In the genomic region with DNA sequence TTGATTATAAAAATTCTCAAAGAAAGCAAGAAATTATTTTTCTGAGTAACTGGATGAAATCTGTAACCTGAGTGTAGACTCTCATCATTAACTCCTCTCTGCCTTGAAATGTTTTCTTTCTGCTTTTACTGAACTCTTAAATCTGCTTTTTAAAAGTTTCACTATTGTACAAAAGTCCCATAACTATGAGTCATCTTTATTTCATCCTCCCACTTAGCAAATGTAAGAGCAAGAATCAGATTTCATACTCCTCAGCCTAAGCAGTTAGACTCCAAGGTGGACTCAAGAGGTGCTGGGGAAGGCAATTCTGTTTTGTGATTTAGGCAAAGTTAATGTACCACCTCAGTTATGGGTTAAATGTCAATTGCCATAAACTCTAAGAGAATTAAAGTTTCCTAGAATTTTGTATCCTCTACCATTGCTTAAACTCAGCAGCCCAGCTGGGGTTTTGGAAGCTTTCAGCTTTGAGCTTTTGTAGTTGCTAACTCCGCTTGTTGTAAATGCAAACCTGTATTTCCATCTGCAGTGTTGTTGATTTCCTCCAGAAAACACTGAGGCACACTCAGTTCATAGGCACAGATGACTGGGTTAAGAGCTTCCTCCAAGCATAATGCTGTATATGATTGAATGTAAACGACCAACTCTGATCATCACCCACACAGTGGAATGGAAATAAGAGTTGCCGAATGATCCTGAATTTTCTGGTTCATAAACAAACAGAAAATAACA, we compare ENCODE assay signal across 1 cellular context.
TF ChIP-seq lines count a peak whose summit lies in the region.

No MANE protein-coding gene starts in this region.

TF ChIP-seq in GM23338, 12 proteins besides CTCF, POLR2A, EP300 and RAD21 (continued from another document):
- TF ChIP-seq, protein P1, sequence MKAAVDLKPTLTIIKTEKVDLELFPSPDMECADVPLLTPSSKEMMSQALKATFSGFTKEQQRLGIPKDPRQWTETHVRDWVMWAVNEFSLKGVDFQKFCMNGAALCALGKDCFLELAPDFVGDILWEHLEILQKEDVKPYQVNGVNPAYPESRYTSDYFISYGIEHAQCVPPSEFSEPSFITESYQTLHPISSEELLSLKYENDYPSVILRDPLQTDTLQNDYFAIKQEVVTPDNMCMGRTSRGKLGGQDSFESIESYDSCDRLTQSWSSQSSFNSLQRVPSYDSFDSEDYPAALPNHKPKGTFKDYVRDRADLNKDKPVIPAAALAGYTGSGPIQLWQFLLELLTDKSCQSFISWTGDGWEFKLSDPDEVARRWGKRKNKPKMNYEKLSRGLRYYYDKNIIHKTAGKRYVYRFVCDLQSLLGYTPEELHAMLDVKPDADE (IDR thresholded peaks at IDR 0.05) = no peak
- TF ChIP-seq, protein P2, sequence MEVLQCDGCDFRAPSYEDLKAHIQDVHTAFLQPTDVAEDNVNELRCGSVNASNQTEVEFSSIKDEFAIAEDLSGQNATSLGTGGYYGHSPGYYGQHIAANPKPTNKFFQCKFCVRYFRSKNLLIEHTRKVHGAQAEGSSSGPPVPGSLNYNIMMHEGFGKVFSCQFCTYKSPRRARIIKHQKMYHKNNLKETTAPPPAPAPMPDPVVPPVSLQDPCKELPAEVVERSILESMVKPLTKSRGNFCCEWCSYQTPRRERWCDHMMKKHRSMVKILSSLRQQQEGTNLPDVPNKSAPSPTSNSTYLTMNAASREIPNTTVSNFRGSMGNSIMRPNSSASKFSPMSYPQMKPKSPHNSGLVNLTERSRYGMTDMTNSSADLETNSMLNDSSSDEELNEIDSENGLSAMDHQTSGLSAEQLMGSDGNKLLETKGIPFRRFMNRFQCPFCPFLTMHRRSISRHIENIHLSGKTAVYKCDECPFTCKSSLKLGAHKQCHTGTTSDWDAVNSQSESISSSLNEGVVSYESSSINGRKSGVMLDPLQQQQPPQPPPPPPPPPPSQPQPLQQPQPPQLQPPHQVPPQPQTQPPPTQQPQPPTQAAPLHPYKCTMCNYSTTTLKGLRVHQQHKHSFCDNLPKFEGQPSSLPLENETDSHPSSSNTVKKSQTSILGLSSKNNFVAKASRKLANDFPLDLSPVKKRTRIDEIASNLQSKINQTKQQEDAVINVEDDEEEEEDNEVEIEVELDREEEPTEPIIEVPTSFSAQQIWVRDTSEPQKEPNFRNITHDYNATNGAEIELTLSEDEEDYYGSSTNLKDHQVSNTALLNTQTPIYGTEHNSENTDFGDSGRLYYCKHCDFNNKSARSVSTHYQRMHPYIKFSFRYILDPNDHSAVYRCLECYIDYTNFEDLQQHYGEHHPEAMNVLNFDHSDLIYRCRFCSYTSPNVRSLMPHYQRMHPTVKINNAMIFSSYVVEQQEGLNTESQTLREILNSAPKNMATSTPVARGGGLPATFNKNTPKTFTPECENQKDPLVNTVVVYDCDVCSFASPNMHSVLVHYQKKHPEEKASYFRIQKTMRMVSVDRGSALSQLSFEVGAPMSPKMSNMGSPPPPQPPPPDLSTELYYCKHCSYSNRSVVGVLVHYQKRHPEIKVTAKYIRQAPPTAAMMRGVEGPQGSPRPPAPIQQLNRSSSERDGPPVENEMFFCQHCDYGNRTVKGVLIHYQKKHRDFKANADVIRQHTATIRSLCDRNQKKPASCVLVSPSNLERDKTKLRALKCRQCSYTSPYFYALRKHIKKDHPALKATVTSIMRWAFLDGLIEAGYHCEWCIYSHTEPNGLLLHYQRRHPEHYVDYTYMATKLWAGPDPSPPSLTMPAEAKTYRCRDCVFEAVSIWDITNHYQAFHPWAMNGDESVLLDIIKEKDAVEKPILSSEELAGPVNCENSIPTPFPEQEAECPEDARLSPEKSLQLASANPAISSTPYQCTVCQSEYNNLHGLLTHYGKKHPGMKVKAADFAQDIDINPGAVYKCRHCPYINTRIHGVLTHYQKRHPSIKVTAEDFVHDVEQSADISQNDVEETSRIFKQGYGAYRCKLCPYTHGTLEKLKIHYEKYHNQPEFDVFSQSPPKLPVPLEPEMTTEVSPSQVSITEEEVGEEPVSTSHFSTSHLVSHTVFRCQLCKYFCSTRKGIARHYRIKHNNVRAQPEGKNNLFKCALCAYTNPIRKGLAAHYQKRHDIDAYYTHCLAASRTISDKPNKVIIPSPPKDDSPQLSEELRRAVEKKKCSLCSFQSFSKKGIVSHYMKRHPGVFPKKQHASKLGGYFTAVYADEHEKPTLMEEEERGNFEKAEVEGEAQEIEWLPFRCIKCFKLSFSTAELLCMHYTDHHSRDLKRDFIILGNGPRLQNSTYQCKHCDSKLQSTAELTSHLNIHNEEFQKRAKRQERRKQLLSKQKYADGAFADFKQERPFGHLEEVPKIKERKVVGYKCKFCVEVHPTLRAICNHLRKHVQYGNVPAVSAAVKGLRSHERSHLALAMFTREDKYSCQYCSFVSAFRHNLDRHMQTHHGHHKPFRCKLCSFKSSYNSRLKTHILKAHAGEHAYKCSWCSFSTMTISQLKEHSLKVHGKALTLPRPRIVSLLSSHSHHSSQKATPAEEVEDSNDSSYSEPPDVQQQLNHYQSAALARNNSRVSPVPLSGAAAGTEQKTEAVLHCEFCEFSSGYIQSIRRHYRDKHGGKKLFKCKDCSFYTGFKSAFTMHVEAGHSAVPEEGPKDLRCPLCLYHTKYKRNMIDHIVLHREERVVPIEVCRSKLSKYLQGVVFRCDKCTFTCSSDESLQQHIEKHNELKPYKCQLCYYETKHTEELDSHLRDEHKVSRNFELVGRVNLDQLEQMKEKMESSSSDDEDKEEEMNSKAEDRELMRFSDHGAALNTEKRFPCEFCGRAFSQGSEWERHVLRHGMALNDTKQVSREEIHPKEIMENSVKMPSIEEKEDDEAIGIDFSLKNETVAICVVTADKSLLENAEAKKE (CRISPR knock-in tag; IDR thresholded peaks at IDR 0.05) = no peak
- TF ChIP-seq STAT1 (IDR thresholded peaks at IDR 0.05; ENCODE audit: unreplicated experiment) (no peak), POLR2AphosphoS5 (IDR thresholded peaks at IDR 0.05; ENCODE audit: low read depth) (no peak), CREB1 (CRISPR knock-in tag; IDR thresholded peaks at IDR 0.05; ENCODE audit: low read depth) (no peak)
TF ChIP-seq in GM23338: peak in this region for 0.
